Comparison of ENCODE assay signal across 34 cellular contexts in the genomic region with DNA sequence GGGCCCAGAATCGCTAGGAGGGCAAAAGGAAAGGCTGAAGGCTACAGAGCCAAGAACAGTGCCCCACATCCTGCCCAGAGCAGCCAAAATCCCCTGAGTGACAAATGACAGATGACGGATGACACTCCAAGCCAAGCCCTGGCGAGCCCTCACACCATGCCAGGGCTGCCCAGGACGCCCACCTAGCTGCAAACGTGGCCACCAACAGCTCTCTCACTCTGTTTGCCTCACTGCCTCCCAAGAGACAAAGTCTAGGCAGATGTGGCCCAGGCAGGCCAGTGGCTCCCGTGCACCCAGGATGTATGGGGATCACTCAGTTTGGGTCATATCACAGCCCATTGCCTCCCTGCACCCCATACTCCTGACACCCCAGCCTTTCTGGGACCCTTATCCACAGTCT.
"Had no signal": no experiment of that assay in that cellular context is flagged by ENCODE, and none has a peak within 500 bp of the region (broad histone marks: within the 10 kb centered on the region; RNA-seq: fewer than 3 reads in every experiment).

No MANE protein-coding gene starts in this region.

- H3K36me3 ChIP-seq: ascending aorta, cardiac muscle cell had no signal

- H3K27ac ChIP-seq: ascending aorta, cardiac muscle cell, VCaP had no signal

- H3K27me3 ChIP-seq: ascending aorta, cardiac muscle cell had no signal

- H3K4me3 Mint-ChIP-seq: activated B cell treated with CpG ODN at 0.5 μM for 24 hours; activated CD4-positive, alpha-beta memory T cell treated with anti-CD3 and anti-CD28 coated beads, Interleukin-2, amount 10 ng/mL, durations not matched to agents 7 days and 5 days; activated CD4-positive, alpha-beta T cell treated with anti-CD3 and anti-CD28 coated beads, Interleukin-2, amount 10 ng/mL, durations not matched to agents 24 days and 14 days; activated CD8-positive, alpha-beta memory T cell treated with anti-CD3 and anti-CD28 coated beads, Interleukin-2, amount 10 ng/mL, durations not matched to agents 7 days and 5 days; activated CD8-positive, alpha-beta T cell treated with anti-CD3 and anti-CD28 coated beads, Interleukin-2, amount 10 ng/mL, durations not matched to agents 7 days and 5 days; activated naive CD4-positive, alpha-beta T cell treated with anti-CD3 and anti-CD28 coated beads, Interleukin-2, amount 10 ng/mL, durations not matched to agents 7 days and 5 days; activated naive CD4-positive, alpha-beta T cell treated with anti-CD3 and anti-CD28 coated beads, Interleukin-2, amount 50 U/mL, for 24 hours; activated naive CD8-positive, alpha-beta T cell; activated naive CD8-positive, alpha-beta T cell treated with anti-CD3 and anti-CD28 coated beads, Interleukin-2, amount 10 ng/mL, durations not matched to agents 7 days and 5 days; activated naive CD8-positive, alpha-beta T cell treated with anti-CD3 and anti-CD28 coated beads, Interleukin-2, amount 50 U/mL, for 24 hours; activated T-cell treated with anti-CD3 and anti-CD28 coated beads, Interleukin-2, amount 50 U/mL, for 24 hours; brain; T-helper 1 cell treated with Interleukin-12 subunit alpha and Interleukin-12 subunit beta and Interleukin-4 antibody, amounts not matched to agents 30 μg/mL and 1 μg/mL, for 36 hours; T-helper 2 cell treated with Interferon-gamma antibody and Interleukin-4, amounts not matched to agents 5 μg/mL and 100 μg/mL, for 36 hours had no signal

- H3K36me3 Mint-ChIP-seq: activated CD8-positive, alpha-beta memory T cell treated with anti-CD3 and anti-CD28 coated beads, Interleukin-2, amount 10 ng/mL, durations not matched to agents 7 days and 5 days; activated naive CD4-positive, alpha-beta T cell treated with anti-CD3 and anti-CD28 coated beads, Interleukin-2, amount 10 ng/mL, durations not matched to agents 7 days and 5 days; activated naive CD4-positive, alpha-beta T cell treated with anti-CD3 and anti-CD28 coated beads, Interleukin-2, amount 50 U/mL, for 24 hours; activated naive CD8-positive, alpha-beta T cell; activated naive CD8-positive, alpha-beta T cell treated with anti-CD3 and anti-CD28 coated beads, Interleukin-2, amount 10 ng/mL, durations not matched to agents 7 days and 5 days; brain had no signal

- H3K9me3 Mint-ChIP-seq: activated B cell treated with CpG ODN at 0.5 μM for 24 hours; activated CD4-positive, alpha-beta memory T cell treated with anti-CD3 and anti-CD28 coated beads, Interleukin-2, amount 10 ng/mL, durations not matched to agents 7 days and 5 days; activated CD4-positive, alpha-beta T cell treated with anti-CD3 and anti-CD28 coated beads, Interleukin-2, amount 10 ng/mL, durations not matched to agents 24 days and 14 days; activated naive CD4-positive, alpha-beta T cell treated with anti-CD3 and anti-CD28 coated beads, Interleukin-2, amount 10 ng/mL, durations not matched to agents 7 days and 5 days; activated naive CD4-positive, alpha-beta T cell treated with anti-CD3 and anti-CD28 coated beads, Interleukin-2, amount 50 U/mL, for 24 hours; activated naive CD8-positive, alpha-beta T cell treated with anti-CD3 and anti-CD28 coated beads, Interleukin-2, amount 10 ng/mL, durations not matched to agents 7 days and 5 days; activated naive CD8-positive, alpha-beta T cell treated with anti-CD3 and anti-CD28 coated beads, Interleukin-2, amount 50 U/mL, for 24 hours; activated T-cell treated with anti-CD3 and anti-CD28 coated beads, Interleukin-2, amount 50 U/mL, for 24 hours; activated T-helper 2 cell treated with anti-CD3 and anti-CD28 coated beads, Interferon-gamma antibody, Interleukin-2, Interleukin-4, amounts not matched to agents 10 μg/mL and 5 μg/mL and 100 μg/mL, durations not matched to agents 14 hours and 24 hours and 36 hours; T-helper 1 cell treated with Interleukin-12 subunit alpha and Interleukin-12 subunit beta and Interleukin-4 antibody, amounts not matched to agents 30 μg/mL and 1 μg/mL, for 36 hours; T-helper 2 cell treated with Interferon-gamma antibody and Interleukin-4, amounts not matched to agents 5 μg/mL and 100 μg/mL, for 36 hours had no signal

- H3K27ac Mint-ChIP-seq: activated B cell treated with CpG ODN at 0.5 μM for 24 hours; activated CD4-positive, alpha-beta memory T cell treated with anti-CD3 and anti-CD28 coated beads, Interleukin-2, amount 10 ng/mL, durations not matched to agents 7 days and 5 days; activated CD4-positive, alpha-beta T cell treated with anti-CD3 and anti-CD28 coated beads, Interleukin-2, amount 10 ng/mL, durations not matched to agents 24 days and 14 days; activated CD8-positive, alpha-beta memory T cell treated with anti-CD3 and anti-CD28 coated beads, Interleukin-2, amount 10 ng/mL, durations not matched to agents 7 days and 5 days; activated CD8-positive, alpha-beta T cell treated with anti-CD3 and anti-CD28 coated beads, Interleukin-2, amount 10 ng/mL, durations not matched to agents 7 days and 5 days; activated naive CD4-positive, alpha-beta T cell treated with anti-CD3 and anti-CD28 coated beads, Interleukin-2, amount 10 ng/mL, durations not matched to agents 7 days and 5 days; activated naive CD4-positive, alpha-beta T cell treated with anti-CD3 and anti-CD28 coated beads, Interleukin-2, amount 50 U/mL, for 24 hours; activated naive CD8-positive, alpha-beta T cell; activated naive CD8-positive, alpha-beta T cell treated with anti-CD3 and anti-CD28 coated beads, Interleukin-2, amount 10 ng/mL, durations not matched to agents 7 days and 5 days; activated naive CD8-positive, alpha-beta T cell treated with anti-CD3 and anti-CD28 coated beads, Interleukin-2, amount 50 U/mL, for 24 hours; activated T-cell treated with anti-CD3 and anti-CD28 coated beads, Interleukin-2, amount 50 U/mL, for 24 hours; activated T-helper 2 cell treated with anti-CD3 and anti-CD28 coated beads, Interferon-gamma antibody, Interleukin-2, Interleukin-4, amounts not matched to agents 10 μg/mL and 5 μg/mL and 100 μg/mL, durations not matched to agents 14 hours and 24 hours and 36 hours; T-helper 1 cell treated with Interleukin-12 subunit alpha and Interleukin-12 subunit beta and Interleukin-4 antibody, amounts not matched to agents 30 μg/mL and 1 μg/mL, for 36 hours; T-helper 2 cell treated with Interferon-gamma antibody and Interleukin-4, amounts not matched to agents 5 μg/mL and 100 μg/mL, for 36 hours had no signal

- H3K4me1 Mint-ChIP-seq: activated B cell treated with CpG ODN at 0.5 μM for 24 hours; activated CD4-positive, alpha-beta memory T cell treated with anti-CD3 and anti-CD28 coated beads, Interleukin-2, amount 10 ng/mL, durations not matched to agents 7 days and 5 days; activated CD4-positive, alpha-beta T cell treated with anti-CD3 and anti-CD28 coated beads, Interleukin-2, amount 10 ng/mL, durations not matched to agents 24 days and 14 days; activated CD8-positive, alpha-beta memory T cell treated with anti-CD3 and anti-CD28 coated beads, Interleukin-2, amount 10 ng/mL, durations not matched to agents 7 days and 5 days; activated naive CD4-positive, alpha-beta T cell treated with anti-CD3 and anti-CD28 coated beads, Interleukin-2, amount 10 ng/mL, durations not matched to agents 7 days and 5 days; activated naive CD4-positive, alpha-beta T cell treated with anti-CD3 and anti-CD28 coated beads, Interleukin-2, amount 50 U/mL, for 24 hours; activated naive CD8-positive, alpha-beta T cell treated with anti-CD3 and anti-CD28 coated beads, Interleukin-2, amount 10 ng/mL, durations not matched to agents 7 days and 5 days; activated naive CD8-positive, alpha-beta T cell treated with anti-CD3 and anti-CD28 coated beads, Interleukin-2, amount 50 U/mL, for 24 hours had no signal

- DNase-seq: activated B cell treated with CpG ODN at 0.5 μM for 24 hours; activated CD4-positive, alpha-beta memory T cell treated with anti-CD3 and anti-CD28 coated beads, Interleukin-2, amount 10 ng/mL, durations not matched to agents 7 days and 5 days; activated CD4-positive, alpha-beta T cell treated with anti-CD3 and anti-CD28 coated beads for 4 hours; activated CD4-positive, alpha-beta T cell treated with anti-CD3 and anti-CD28 coated beads, Interleukin-2, amount 10 ng/mL, durations not matched to agents 24 days and 14 days; activated CD4-positive, alpha-beta T cell treated with anti-CD3 and anti-CD28 coated beads, Interleukin-2, amount 50 U/mL, for 48 hours; activated CD4-positive, CD25-positive, alpha-beta regulatory T cell treated with anti-CD3 and anti-CD28 coated beads, Interleukin-2, amount 50 U/mL, for 72 hours; activated CD8-positive, alpha-beta memory T cell treated with anti-CD3 and anti-CD28 coated beads for 24 hours; activated CD8-positive, alpha-beta memory T cell treated with anti-CD3 and anti-CD28 coated beads, Interleukin-2, amount 10 ng/mL, durations not matched to agents 7 days and 5 days; activated CD8-positive, alpha-beta memory T cell treated with anti-CD3 and anti-CD28 coated beads, Interleukin-2, amount 50 U/mL, for 48 hours; activated CD8-positive, alpha-beta T cell treated with anti-CD3 and anti-CD28 coated beads, Interleukin-2, amount 10 ng/mL, durations not matched to agents 7 days and 5 days; activated effector memory CD4-positive, alpha-beta T cell treated with Interleukin-2 at 50 U/mL for 16 hours; activated gamma-delta T cell; activated naive CD4-positive, alpha-beta T cell treated with anti-CD3 and anti-CD28 coated beads, Interleukin-2, amount 10 ng/mL, durations not matched to agents 7 days and 5 days; activated naive CD4-positive, alpha-beta T cell treated with Interleukin-2 at 50 U/mL for 16 hours; activated naive CD8-positive, alpha-beta T cell treated with anti-CD3 and anti-CD28 coated beads, Interleukin-2, amount 10 ng/mL, durations not matched to agents 7 days and 5 days; activated naive CD8-positive, alpha-beta T cell treated with anti-CD3 and anti-CD28 coated beads, Interleukin-2, amount 50 U/mL, for 24 hours; activated T-cell treated with anti-CD3 and anti-CD28 coated beads, Interleukin-2, amount 50 U/mL, for 24 hours; activated T-cell treated with anti-CD3 and anti-CD28 coated beads, Interleukin-2, amount 50 U/mL, for 48 hours; amygdala; anterior cingulate cortex; central memory CD4-positive, alpha-beta T cell; SW 1271; T-helper 1 cell; T-helper 2 cell; T-helper 9 cell had no signal

- ATAC-seq: activated CD8-positive, alpha-beta memory T cell treated with anti-CD3 and anti-CD28 coated beads, Interleukin-2, amount 10 ng/mL, durations not matched to agents 7 days and 5 days; activated CD8-positive, alpha-beta T cell treated with anti-CD3 and anti-CD28 coated beads, Interleukin-2, amount 10 ng/mL, durations not matched to agents 7 days and 5 days; activated naive CD8-positive, alpha-beta T cell treated with anti-CD3 and anti-CD28 coated beads, Interleukin-2, amount 50 U/mL, for 24 hours had no signal

- H3K27me3 Mint-ChIP-seq: activated B cell treated with CpG ODN at 0.5 μM for 24 hours; activated CD4-positive, alpha-beta memory T cell treated with anti-CD3 and anti-CD28 coated beads, Interleukin-2, amount 10 ng/mL, durations not matched to agents 7 days and 5 days; activated CD4-positive, alpha-beta T cell treated with anti-CD3 and anti-CD28 coated beads, Interleukin-2, amount 10 ng/mL, durations not matched to agents 24 days and 14 days; activated CD8-positive, alpha-beta memory T cell treated with anti-CD3 and anti-CD28 coated beads, Interleukin-2, amount 10 ng/mL, durations not matched to agents 7 days and 5 days; activated naive CD4-positive, alpha-beta T cell treated with anti-CD3 and anti-CD28 coated beads, Interleukin-2, amount 10 ng/mL, durations not matched to agents 7 days and 5 days; activated naive CD8-positive, alpha-beta T cell treated with anti-CD3 and anti-CD28 coated beads, Interleukin-2, amount 10 ng/mL, durations not matched to agents 7 days and 5 days had no signal

- H3K4me3 ChIP-seq: ascending aorta, cardiac muscle cell had no signal

- H3K9me3 ChIP-seq: ascending aorta had no signal
